Comparison of ENCODE assay signal across 8 cellular contexts in genomic region chr7:148940702-148941597, GRCh38. TPM values are rescaled to one million over a fixed set of nuclear protein-coding genes. Genes with fewer than 3 reads are reported as not detected.
DNase-seq lines count a peak whose midpoint lies in the region; ATAC-seq and TF ChIP-seq lines count a peak whose summit lies in the region.

No MANE protein-coding gene starts in this region.

- peaks cover 12% of the 10 kb centered on the region for H3K4me1 Mint-ChIP-seq in CD14-positive monocyte
- H3K4me1 Mint-ChIP-seq in activated CD4-positive, alpha-beta memory T cell treated with anti-CD3 and anti-CD28 coated beads for 36 hours (ENCODE audit: low read depth) = peaks cover 14% of the 10 kb centered on the region

- peak overlapping the region; percentile 74 for H3K4me3 ChIP-seq in lower lobe of right lung

- H3K27ac ChIP-seq in lower lobe of right lung = peak overlapping the region; percentile 89

- CTCF ChIA-PET in activated CD4-positive, alpha-beta memory T cell treated with anti-CD3 and anti-CD28 coated beads for 36 hours (lab: Charles Lee) = interaction anchor here (0.6 to 2.7 kb wide), 26 partner anchors 9 to 365 kb away, joined by 3 to 36 read pairs (median 4); partner anchors contain the start of genes CUL1 and ZNF212

- H3K27ac Mint-ChIP-seq in CD14-positive monocyte = peak overlapping the region; percentile 87 to 94 (median 92)
- H3K27ac Mint-ChIP-seq in activated CD4-positive, alpha-beta memory T cell treated with anti-CD3 and anti-CD28 coated beads for 36 hours = peak overlapping the region; percentile 94

- POLR2A ChIA-PET in activated CD4-positive, alpha-beta memory T cell treated with anti-CD3 and anti-CD28 coated beads for 36 hours (lab: Charles Lee) = interaction anchor here (0.6 to 2.6 kb wide), 13 partner anchors 21 to 363 kb away, joined by 3 to 32 read pairs (median 5); partner anchors contain the start of genes CUL1 and EZH2

- H3K36me3 Mint-ChIP-seq in CD14-positive monocyte = no peaks in the 10 kb centered on the region
- peaks cover 2% of the 10 kb centered on the region for H3K36me3 Mint-ChIP-seq in activated CD4-positive, alpha-beta memory T cell treated with anti-CD3 and anti-CD28 coated beads for 36 hours

- ATAC-seq in GM19372 (IDR thresholded peaks at IDR 0.05; ENCODE audit: low read depth, unreplicated experiment) (peak; percentile 70), HG03521 (IDR thresholded peaks at IDR 0.05; ENCODE audit: unreplicated experiment) (peak; percentile 68), lower lobe of right lung (peak; percentile 97 to 98)

- peaks cover 0 to 2% (median 0%) of the 10 kb centered on the region in 7 donors for H3K9me3 Mint-ChIP-seq in CD14-positive monocyte
- H3K9me3 Mint-ChIP-seq in activated CD4-positive, alpha-beta memory T cell treated with anti-CD3 and anti-CD28 coated beads for 36 hours = no peaks in the 10 kb centered on the region

- no peaks in the 10 kb centered on the region for H3K36me3 ChIP-seq in lower lobe of right lung

- H3K4me3 Mint-ChIP-seq in CD14-positive monocyte = peak overlapping the region; percentile 93 to 94
- H3K4me3 Mint-ChIP-seq in activated CD4-positive, alpha-beta memory T cell treated with anti-CD3 and anti-CD28 coated beads for 36 hours = peak overlapping the region; percentile 94

- intact Hi-C loops in CD14-positive monocyte (cut with micrococcal nuclease) (loop anchor here in 1 of 2 donors (5.0 kb wide), 1 partner anchor 59 kb away; the partner anchor contains the start of gene EZH2), lower lobe of right lung (cut with DNase I) (no loop called here)
- intact Hi-C loops in activated CD4-positive, alpha-beta memory T cell treated with anti-CD3 and anti-CD28 coated beads for 36 hours (cut with micrococcal nuclease) = loop anchor here (1.0 kb wide), 6 partner anchors 15 to 244 kb away; partner anchors contain the start of gene EZH2

- H3K4me1 ChIP-seq in lower lobe of right lung = peaks cover 13% of the 10 kb centered on the region

- TF ChIP-seq CTCF in CD14-positive monocyte (IDR thresholded peaks at IDR 0.05) (no peak), lower lobe of right lung (IDR thresholded peaks at IDR 0.05) (no peak)

- DNase-seq in CD14-positive monocyte (ENCODE audit: low spot score) (peak; percentile 77), NCI-H774 (lab: John Stamatoyannopoulos, UW) (peak; percentile 82), ecto neural progenitor cell (ENCODE audit: low spot score) (peak; percentile 82), lower lobe of right lung (peak; percentile 89)
- DNase-seq in activated CD4-positive, alpha-beta memory T cell treated with anti-CD3 and anti-CD28 coated beads for 36 hours = peak; percentile 70
- peak; percentile 35 to 40 for DNase-seq in stimulated activated CD4-positive, alpha-beta T cell treated with anti-CD3 and anti-CD28 coated beads, Interleukin-4, amount 100 ng/mL, for 48 hours (ENCODE audit: low read depth in 2 of 2)

- peaks cover 0 to 1% (median 0%) of the 10 kb centered on the region in 3 donors for H3K27me3 Mint-ChIP-seq in CD14-positive monocyte (ENCODE audit: low read depth in 3 of 3)
- no peaks in the 10 kb centered on the region for H3K27me3 Mint-ChIP-seq in activated CD4-positive, alpha-beta memory T cell treated with anti-CD3 and anti-CD28 coated beads for 36 hours

- no peaks in the 10 kb centered on the region for H3K9me3 ChIP-seq in lower lobe of right lung

- H3K27me3 ChIP-seq in lower lobe of right lung (ENCODE audit: low read depth) = no peaks in the 10 kb centered on the region

RNA-seq across cellular contexts. Expression of gene EZH2, which starts 56.9 kb away (rescaled TPM):
- polyA plus RNA-seq in CD14-positive monocyte = 1 to 10 TPM; 1.3 to 1.6 TPM
- 100 to 1,000 TPM; 102 to 103 TPM for total RNA-seq in activated CD4-positive, alpha-beta memory T cell treated with anti-CD3 and anti-CD28 coated beads for 36 hours
- total RNA-seq in lower lobe of right lung = 3.5 TPM

Comparison
In these comparisons a context has a peak if more than half of its experiments do, and no peak if none do; other contexts are left out.
1. Peak in every context shown above with its lines: DNase-seq, ATAC-seq, H3K4me3 ChIP-seq and H3K27ac ChIP-seq.
2. DNase-seq: peak in every context shown above with its lines; median percentile 89 in lower lobe of right lung; 82 in NCI-H774; 82 in ecto neural progenitor cell; 77 in CD14-positive monocyte; 70 in activated CD4-positive, alpha-beta memory T cell treated with anti-CD3 and anti-CD28 coated beads for 36 hours; 38 in stimulated activated CD4-positive, alpha-beta T cell treated with anti-CD3 and anti-CD28 coated beads, Interleukin-4, amount 100 ng/mL, for 48 hours.
3. RNA of gene EZH2, which starts 56.9 kb away (total RNA-seq): 102 to 103 TPM in activated CD4-positive, alpha-beta memory T cell treated with anti-CD3 and anti-CD28 coated beads for 36 hours; 3.5 TPM in lower lobe of right lung (single experiment); every median in the first group is over 10 times any median in the second.